ENCODE assay signal across 8 cellular contexts in the genomic region with DNA sequence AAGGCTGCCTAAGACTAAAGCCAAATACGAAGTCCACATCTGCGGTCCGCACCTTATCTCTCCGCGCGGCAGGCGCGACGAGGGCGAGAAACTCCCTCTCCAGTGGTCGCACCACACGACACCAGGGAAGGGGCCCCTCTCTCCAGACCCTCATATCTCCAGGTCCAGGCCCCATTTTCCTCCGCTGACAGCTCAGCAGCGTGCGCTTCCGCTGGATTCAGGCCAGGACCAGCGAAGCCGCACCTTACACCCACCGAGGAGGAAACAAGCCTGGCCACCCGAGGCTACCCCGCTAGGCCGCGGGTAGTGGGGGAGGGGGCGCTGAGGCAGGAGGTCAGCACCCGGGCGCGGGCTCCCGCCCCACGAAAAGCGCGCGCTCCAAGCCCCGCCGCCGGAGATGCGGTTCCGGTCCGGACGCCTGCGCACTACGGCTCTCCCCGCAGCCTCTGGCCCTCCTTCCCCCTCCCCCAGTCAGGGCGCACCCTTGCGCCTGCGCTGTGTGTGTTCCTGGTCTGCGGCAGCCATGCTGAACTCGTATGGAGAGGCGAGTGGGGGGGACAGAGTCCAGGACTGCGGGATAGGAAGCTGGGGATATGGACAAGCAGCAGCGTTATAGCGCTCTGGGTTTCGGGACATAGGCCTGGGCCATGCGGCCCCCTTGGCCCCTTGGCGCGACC. TPM values are rescaled to one million over a fixed set of nuclear protein-coding genes. Genes with fewer than 3 reads are reported as not detected.
A peak's percentile ranks its signal among the peaks of the same experiment; 100 is the strongest.
DNase-seq lines count a peak whose midpoint lies in the region; ATAC-seq and TF ChIP-seq lines count a peak whose summit lies in the region.

BRD2 (plus strand) TSS at position 502 of the 677 bp plus-strand sequence. CDS start 4,305 bp downstream, outside the sequence.

- TF ChIP-seq EP300 in Ishikawa (IDR thresholded peaks at IDR 0.05; ENCODE audit: borderline replicate concordance) = no peak

- H3K4me1 ChIP-seq in CD8-positive, alpha-beta memory T cell (ENCODE audit: insufficient read depth, low read length) = peaks cover 29% of the 10 kb centered on the region
- H3K4me1 ChIP-seq in PC-9 (replicated peaks; ENCODE audit: insufficient read depth) = peaks cover 11% of the 10 kb centered on the region
- peaks cover 16 to 35% of the 10 kb centered on the region in 2 donors for H3K4me1 ChIP-seq in mucosa of rectum (ENCODE audit: control insufficient read depth in 2 of 2, insufficient read depth in 2 of 2, low read length in 2 of 2)

- DNase-seq in CD8-positive, alpha-beta memory T cell = peak; percentile 94 to 99 (median 98)
- DNase-seq in PC-9 = peak; percentile 84 to 96
- peak; percentile 95 for DNase-seq in activated T-cell treated with anti-CD3 and anti-CD28 coated beads, Interleukin-2, amount 50 U/mL, for 1 hour
- DNase-seq in epithelial cell of proximal tubule (ENCODE audit: low read depth) = no peak
- peak; percentile 88 to 93 for DNase-seq in stimulated activated CD8-positive, alpha-beta memory T cell treated with anti-CD3 and anti-CD28 coated beads, Interleukin-4, amount 100 ng/mL, for 4 hours (ENCODE audit: low read depth in 2 of 2, low spot score in 1 of 2)

- TSS peak; percentile 5 for BruUV-seq in PC-9 (replicated peaks; lab: Mats Ljungman, UMichigan)

- peaks cover 0 to 3% (median 0%) of the 10 kb centered on the region in 5 donors for H3K9me3 Mint-ChIP-seq in CD8-positive, alpha-beta memory T cell

- H3K9ac ChIP-seq in mucosa of rectum (ENCODE audit: low read depth in 1 of 2, low read length in 2 of 2) = peak within 1 kb of the TSS; percentile 100

- peak within 1 kb of the TSS; percentile 97 for H3K27ac ChIP-seq in CD8-positive, alpha-beta memory T cell (ENCODE audit: low read depth, low read length)
- H3K27ac ChIP-seq in PC-9 (peak within 1 kb of the TSS; percentile 99), mucosa of rectum (ENCODE audit: low read depth in 2 of 2, low read length in 2 of 2) (peak within 1 kb of the TSS; percentile 100)

- H3K4me1 Mint-ChIP-seq in CD8-positive, alpha-beta memory T cell = peaks cover 38 to 51% (median 45%) of the 10 kb centered on the region in 3 donors

- peaks cover 0 to 17% of the 10 kb centered on the region in 2 donors for H3K27me3 Mint-ChIP-seq in CD8-positive, alpha-beta memory T cell

- no peaks in the 10 kb centered on the region for H3K27me3 ChIP-seq in CD8-positive, alpha-beta memory T cell (ENCODE audit: insufficient read depth, low read length, poor library complexity, severe bottlenecking)
- H3K27me3 ChIP-seq in PC-9 (ENCODE audit: insufficient read depth, low read depth) = no peaks in the 10 kb centered on the region
- no peaks in the 10 kb centered on the region for H3K27me3 ChIP-seq in mucosa of rectum (ENCODE audit: control insufficient read depth in 2 of 2, insufficient read depth in 2 of 2, low read length in 2 of 2)

- TF ChIP-seq CTCF in PC-9 (conservative IDR thresholded peaks at IDR 0.05) (no peak), epithelial cell of proximal tubule (conservative IDR thresholded peaks at IDR 0.05; ENCODE audit: low read depth, low read length) (no peak)

- peaks cover 2% of the 10 kb centered on the region for H3K36me3 ChIP-seq in CD8-positive, alpha-beta memory T cell (ENCODE audit: insufficient read depth, low read length)
- H3K36me3 ChIP-seq in PC-9 (ENCODE audit: low read depth) = peaks cover 13% of the 10 kb centered on the region
- H3K36me3 ChIP-seq in mucosa of rectum (ENCODE audit: control insufficient read depth in 2 of 2, insufficient read depth in 2 of 2, low read length in 2 of 2) = peaks cover 6 to 7% of the 10 kb centered on the region in 2 donors

- H3K36me3 Mint-ChIP-seq in CD8-positive, alpha-beta memory T cell = peaks cover 0 to 48% (median 4%) of the 10 kb centered on the region in 3 donors

- H3K9me3 ChIP-seq in CD8-positive, alpha-beta memory T cell (ENCODE audit: low read length) = no peaks in the 10 kb centered on the region
- H3K9me3 ChIP-seq in PC-9 (ENCODE audit: insufficient read depth, low read depth) (no peaks in the 10 kb centered on the region), mucosa of rectum (ENCODE audit: control insufficient read depth in 2 of 2, low read length in 2 of 2) (no peaks in the 10 kb centered on the region)

- ATAC-seq in GM21515 (IDR thresholded peaks at IDR 0.05; ENCODE audit: unreplicated experiment) = peak; percentile 31

- peaks cover 50% of the 10 kb centered on the region for H3F3A ChIP-seq in PC-9 (ENCODE audit: insufficient read depth, low read depth)

- TF ChIP-seq RAD21 in Ishikawa (IDR thresholded peaks at IDR 0.05; ENCODE audit: low read depth) = no peak

- peaks cover 52% of the 10 kb centered on the region for H3K79me2 ChIP-seq in PC-9 (ENCODE audit: low read depth)

- POLR2A ChIA-PET in CD8-positive, alpha-beta memory T cell (lab: Charles Lee) = interaction anchor here (0.6 to 8.8 kb wide), 16 partner anchors 8 to 937 kb away, joined by 3 to 164 read pairs (median 3); partner anchors contain the start of genes HLA-DMA, HLA-DMB, RING1 and TAP2
- POLR2A ChIA-PET in PC-9 (lab: Charles Lee; ENCODE audit: unreplicated experiment) = interaction anchor here (0.5 to 0.7 kb wide), 3 partner anchors 10 to 1022 kb away, joined by 3 to 6 read pairs (median 3); partner anchors contain the start of gene CFB

- peak within 1 kb of the TSS; percentile 76 to 97 (median 89) for H3K4me3 Mint-ChIP-seq in CD8-positive, alpha-beta memory T cell

- peak within 1 kb of the TSS; percentile 99 for H3K4me2 ChIP-seq in PC-9

- peak within 1 kb of the TSS; percentile 92 to 100 (median 96) for H3K27ac Mint-ChIP-seq in CD8-positive, alpha-beta memory T cell

- CTCF ChIA-PET in CD8-positive, alpha-beta memory T cell (lab: Charles Lee) = interaction anchor here (0.7 to 16.7 kb wide), 15 partner anchors 13 to 130 kb away, joined by 3 to 270 read pairs (median 9); partner anchors contain the start of genes HLA-DMA, HLA-DMB, PSMB9 and TAP1
- CTCF ChIA-PET in PC-9 (lab: Charles Lee) = interaction anchor here (0.6 to 2.8 kb wide), 4 partner anchors 13 to 840 kb away, joined by 3 to 9 read pairs (median 4); partner anchors contain the start of gene ATF6B

- peak within 1 kb of the TSS; percentile 96 for H3K4me3 ChIP-seq in CD8-positive, alpha-beta memory T cell (ENCODE audit: low read length)
- H3K4me3 ChIP-seq in PC-9 (peak within 1 kb of the TSS; percentile 100), epithelial cell of proximal tubule (ENCODE audit: low read depth, low read length) (peak within 1 kb of the TSS; percentile 77), mucosa of rectum (ENCODE audit: low read length in 2 of 2) (peak within 1 kb of the TSS; percentile 90 to 98)

- no peaks in the 10 kb centered on the region for H3K9me2 ChIP-seq in PC-9 (ENCODE audit: insufficient read depth)

- intact Hi-C loops in PC-9 (cut with micrococcal nuclease; ENCODE audit: unreplicated experiment) = loop anchor here (1.0 to 5.0 kb wide), 3 partner anchors 15 to 344 kb away; partner anchors contain the start of genes HLA-DMA and TAPBP

- H4K20me1 ChIP-seq in PC-9 (ENCODE audit: insufficient read depth) = peaks cover 10% of the 10 kb centered on the region

- H2AFZ ChIP-seq in PC-9 = peak within 1 kb of the TSS; percentile 77

TF ChIP-seq in Ishikawa, 13 proteins besides CTCF, POLR2A, EP300 and RAD21:
- TF ChIP-seq, protein P1, sequence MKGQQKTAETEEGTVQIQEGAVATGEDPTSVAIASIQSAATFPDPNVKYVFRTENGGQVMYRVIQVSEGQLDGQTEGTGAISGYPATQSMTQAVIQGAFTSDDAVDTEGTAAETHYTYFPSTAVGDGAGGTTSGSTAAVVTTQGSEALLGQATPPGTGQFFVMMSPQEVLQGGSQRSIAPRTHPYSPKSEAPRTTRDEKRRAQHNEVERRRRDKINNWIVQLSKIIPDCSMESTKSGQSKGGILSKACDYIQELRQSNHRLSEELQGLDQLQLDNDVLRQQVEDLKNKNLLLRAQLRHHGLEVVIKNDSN (IDR thresholded peaks at IDR 0.05) = no peak
- TF ChIP-seq, protein P2, sequence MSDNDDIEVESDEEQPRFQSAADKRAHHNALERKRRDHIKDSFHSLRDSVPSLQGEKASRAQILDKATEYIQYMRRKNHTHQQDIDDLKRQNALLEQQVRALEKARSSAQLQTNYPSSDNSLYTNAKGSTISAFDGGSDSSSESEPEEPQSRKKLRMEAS (IDR thresholded peaks at IDR 0.05) = peak; percentile 89
- TF ChIP-seq TAF1 (IDR thresholded peaks at IDR 0.05; ENCODE audit: low read depth) (peak; percentile 62; the same call in 1 of the 2 replicates), EGR1 (IDR thresholded peaks at IDR 0.05) (no peak), TCF12 (IDR thresholded peaks at IDR 0.05; ENCODE audit: low read depth) (peak; percentile 62), YY1 (IDR thresholded peaks at IDR 0.05; ENCODE audit: low read depth) (peak; percentile 91), NFIC (IDR thresholded peaks at IDR 0.05) (no peak; the same call in 1 of the 2 replicates), TEAD4 (IDR thresholded peaks at IDR 0.05) (no peak), CREB1 (IDR thresholded peaks at IDR 0.05; ENCODE audit: low read depth) (no peak)

RNA-seq across cellular contexts. Expression of gene BRD2, which starts in this region (rescaled TPM):
- 100 to 1,000 TPM; 373 to 387 TPM for total RNA-seq in CD8-positive, alpha-beta memory T cell
- 89.9 TPM for polyA plus RNA-seq in CD8-positive, alpha-beta memory T cell
- total RNA-seq in PC-9 (2021) (130 and 157 TPM in 2 replicates), epithelial cell of proximal tubule (128 and 140 TPM in 2 replicates)
